8 cellular contexts compared by ENCODE assay signal in genomic region chr2:216606551-216607527, GRCh38. TPM values are rescaled to one million over a fixed set of nuclear protein-coding genes. Genes with fewer than 3 reads are reported as not detected.
DNase-seq lines count a peak whose midpoint lies in the region; ATAC-seq and TF ChIP-seq lines count a peak whose summit lies in the region.
"Had no signal": no experiment of that assay in that cellular context is flagged by ENCODE, and none has a peak within 500 bp of the region (broad histone marks: within the 10 kb centered on the region; RNA-seq: fewer than 3 reads in every experiment).

No MANE protein-coding gene starts in this region.

- no peak overlapping the region for H3K27ac Mint-ChIP-seq in glutamatergic neuron (ENCODE audit: unreplicated experiment)
- H3K27ac Mint-ChIP-seq in stimulated activated effector memory CD8-positive, alpha-beta T cell treated with anti-CD3 and anti-CD28 coated beads, Interleukin-12 subunit alpha, Interleukin-12 subunit beta, amount 100 ng/mL, for 72 hours, result peak overlapping the region; percentile 97

- WGBS in prostate gland, result 49% methylated on average over 30 of the region's 30 CpGs

- H3K4me3 ChIP-seq in SJCRH30, result peak overlapping the region; percentile 46
- H3K4me3 ChIP-seq in prostate gland, result no peak overlapping the region
- H3K4me3 ChIP-seq: SJSA1 had no signal

- H3K4me3 Mint-ChIP-seq in glutamatergic neuron (ENCODE audit: unreplicated experiment), result peak overlapping the region; percentile 19
- peak overlapping the region; percentile 70 for H3K4me3 Mint-ChIP-seq in stimulated activated effector memory CD8-positive, alpha-beta T cell treated with anti-CD3 and anti-CD28 coated beads, Interleukin-12 subunit alpha, Interleukin-12 subunit beta, amount 100 ng/mL, for 72 hours

- H3K9me3 Mint-ChIP-seq in glutamatergic neuron (ENCODE audit: unreplicated experiment), result peaks cover 3% of the 10 kb centered on the region
- peaks cover 3% of the 10 kb centered on the region for H3K9me3 Mint-ChIP-seq in stimulated activated effector memory CD8-positive, alpha-beta T cell treated with anti-CD3 and anti-CD28 coated beads, Interleukin-12 subunit alpha, Interleukin-12 subunit beta, amount 100 ng/mL, for 72 hours

- intact Hi-C loops in prostate gland (cut with DNase I), result no loop called here

- DNase-seq in SJCRH30, result peak; percentile 67 to 69
- no peak for DNase-seq in glutamatergic neuron
- DNase-seq in stimulated activated effector memory CD8-positive, alpha-beta T cell treated with anti-CD3 and anti-CD28 coated beads, Interleukin-12 subunit alpha, Interleukin-12 subunit beta, amount 100 ng/mL, for 72 hours (ENCODE audit: low spot score in 2 of 2), result peak; percentile 48 to 53
- DNase-seq in substantia nigra (lab: John Stamatoyannopoulos, UW), result no peak
- DNase-seq in prostate gland (ENCODE audit: low spot score), result no peak

- no peaks in the 10 kb centered on the region for H3K36me3 ChIP-seq in SJCRH30
- no peaks in the 10 kb centered on the region for H3K36me3 ChIP-seq in prostate gland
- H3K36me3 ChIP-seq: SJSA1 had no signal

- peaks cover 5% of the 10 kb centered on the region for H3K4me1 Mint-ChIP-seq in glutamatergic neuron (ENCODE audit: low read depth, unreplicated experiment)
- peaks cover 20% of the 10 kb centered on the region for H3K4me1 Mint-ChIP-seq in stimulated activated effector memory CD8-positive, alpha-beta T cell treated with anti-CD3 and anti-CD28 coated beads, Interleukin-12 subunit alpha, Interleukin-12 subunit beta, amount 100 ng/mL, for 72 hours

- TF ChIP-seq POLR2A in prostate gland (IDR thresholded peaks at IDR 0.05), result no peak

- 0 out of 2 replicates have a peak, but pooled peaks cover 7% of the 10 kb centered on the region for H3K4me1 ChIP-seq in SJCRH30
- H3K4me1 ChIP-seq in prostate gland (replicated peaks), result no peaks in the 10 kb centered on the region
- H3K4me1 ChIP-seq: SJSA1 had no signal

- H3K9me3 ChIP-seq in SJCRH30 (replicated peaks), result no peaks in the 10 kb centered on the region
- no peaks in the 10 kb centered on the region for H3K9me3 ChIP-seq in prostate gland
- H3K9me3 ChIP-seq: SJSA1 had no signal

- no peaks in the 10 kb centered on the region for H3K36me3 Mint-ChIP-seq in glutamatergic neuron (ENCODE audit: unreplicated experiment)
- peaks cover 9% of the 10 kb centered on the region for H3K36me3 Mint-ChIP-seq in stimulated activated effector memory CD8-positive, alpha-beta T cell treated with anti-CD3 and anti-CD28 coated beads, Interleukin-12 subunit alpha, Interleukin-12 subunit beta, amount 100 ng/mL, for 72 hours

- H3K27me3 ChIP-seq in SJCRH30, result no peaks in the 10 kb centered on the region
- H3K27me3 ChIP-seq in prostate gland (replicated peaks; ENCODE audit: insufficient read depth), result no peaks in the 10 kb centered on the region

- TF ChIP-seq CTCF in glutamatergic neuron (IDR thresholded peaks at IDR 0.05; ENCODE audit: partially characterized antibody, unreplicated experiment), result no peak
- TF ChIP-seq CTCF in prostate gland (IDR thresholded peaks at IDR 0.05), result no peak

- peaks cover 7% of the 10 kb centered on the region for H3K27me3 Mint-ChIP-seq in glutamatergic neuron (ENCODE audit: unreplicated experiment)

- ATAC-seq in GM19328 (IDR thresholded peaks at IDR 0.05; ENCODE audit: unreplicated experiment) (peak; percentile 79), HG03103 (IDR thresholded peaks at IDR 0.05; ENCODE audit: low read depth, unreplicated experiment) (peak; percentile 96)
- ATAC-seq in stimulated activated effector memory CD8-positive, alpha-beta T cell treated with anti-CD3 and anti-CD28 coated beads, Interleukin-12 subunit alpha, Interleukin-12 subunit beta, amount 100 ng/mL, for 72 hours, result peak; percentile 94

- no peak overlapping the region for H3K27ac ChIP-seq in SJCRH30
- no peak overlapping the region for H3K27ac ChIP-seq in substantia nigra (ENCODE audit: low read depth, low read length, poor library complexity, severe bottlenecking)
- H3K27ac ChIP-seq in prostate gland, result no peak overlapping the region
- H3K27ac ChIP-seq: SJSA1 had no signal

RNA-seq across cellular contexts. Expression of gene IGFBP2, which starts 26.4 kb away (rescaled TPM):
- total RNA-seq in SJCRH30 (2014; rRNA removed; shearing (Covaris generic)), result 175 and 188 TPM in 2 replicates
- 208 TPM for total RNA-seq in glutamatergic neuron (ENCODE audit: unreplicated experiment)
- total RNA-seq in prostate gland, result 100 to 1,000 TPM; 152 to 250 TPM

Comparison
In these comparisons a context has a peak if more than half of its experiments do, and no peak if none do; other contexts are left out.
1. DNase-seq: peak in SJCRH30 (2 of 2) and stimulated activated effector memory CD8-positive, alpha-beta T cell treated with anti-CD3 and anti-CD28 coated beads, Interleukin-12 subunit alpha, Interleukin-12 subunit beta, amount 100 ng/mL, for 72 hours (2 of 2); none in glutamatergic neuron (single experiment), substantia nigra (0 of 49) and prostate gland (single experiment).
2. Peak in every context shown above with its lines, with median percentiles within 50 percentile points of each other: ATAC-seq.